8 cellular contexts compared by ENCODE assay signal in the genomic region with DNA sequence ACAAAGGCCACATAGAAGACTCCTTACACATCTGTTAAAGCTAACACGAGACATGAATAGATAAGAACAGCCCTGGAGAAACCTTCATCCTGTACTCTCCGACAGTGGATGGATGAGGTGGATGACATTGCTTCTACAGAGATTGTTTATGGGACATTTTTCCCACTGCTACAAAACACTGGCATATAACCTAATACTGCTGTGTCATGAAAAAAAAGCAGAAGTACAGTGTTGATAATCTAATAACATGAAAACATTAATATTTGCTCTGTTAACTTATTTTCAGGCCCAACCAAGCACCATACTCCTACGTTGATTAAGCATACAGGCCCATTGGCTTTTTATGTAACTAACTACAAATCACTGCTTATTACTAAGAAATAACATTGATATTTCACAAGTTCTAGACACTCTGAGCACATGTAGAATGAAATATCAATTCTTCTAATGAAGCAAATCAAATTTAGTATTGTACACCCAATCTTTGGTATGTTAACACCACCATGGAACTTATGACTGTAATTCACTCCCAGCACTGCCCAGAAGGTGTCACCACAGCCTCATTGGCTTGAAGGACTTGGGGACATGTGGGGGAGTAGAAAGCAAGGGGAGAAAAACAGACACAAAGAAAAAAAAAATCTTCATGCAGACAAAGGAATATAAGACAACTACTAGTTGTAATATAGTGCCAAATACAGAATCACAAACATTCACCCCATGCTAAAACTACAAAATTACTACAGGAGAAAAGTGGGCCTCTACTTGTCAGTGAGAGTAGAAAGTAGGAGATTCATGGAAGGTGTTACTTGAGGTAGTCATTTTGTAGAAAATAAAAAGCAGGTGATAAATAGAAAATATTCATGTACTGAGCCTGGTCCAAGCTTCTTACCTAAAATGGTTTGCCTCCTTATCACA.
DNase-seq lines count a peak whose midpoint lies in the region; ATAC-seq and TF ChIP-seq lines count a peak whose summit lies in the region.

No MANE protein-coding gene starts in this region.

- H3K9me3 Mint-ChIP-seq in activated CD8-positive, alpha-beta memory T cell treated with anti-CD3 and anti-CD28 coated beads, Interleukin-2, amount 10 ng/mL, durations not matched to agents 7 days and 5 days (ENCODE audit: low read depth) = no peaks in the 10 kb centered on the region

- ATAC-seq in GM18511 (IDR thresholded peaks at IDR 0.05; ENCODE audit: unreplicated experiment) (peak; percentile 63), HG03196 (IDR thresholded peaks at IDR 0.05; ENCODE audit: unreplicated experiment) (peak; percentile 77), HG02763 (IDR thresholded peaks at IDR 0.05; ENCODE audit: unreplicated experiment) (no peak)
- ATAC-seq in activated CD8-positive, alpha-beta memory T cell treated with anti-CD3 and anti-CD28 coated beads, Interleukin-2, amount 10 ng/mL, durations not matched to agents 7 days and 5 days = no peak

- H3K36me3 Mint-ChIP-seq in activated CD8-positive, alpha-beta memory T cell treated with anti-CD3 and anti-CD28 coated beads, Interleukin-2, amount 10 ng/mL, durations not matched to agents 7 days and 5 days = no peaks in the 10 kb centered on the region

- H3K27ac Mint-ChIP-seq in activated CD8-positive, alpha-beta memory T cell treated with anti-CD3 and anti-CD28 coated beads, Interleukin-2, amount 10 ng/mL, durations not matched to agents 7 days and 5 days = no peak overlapping the region

- CTCF ChIA-PET in activated CD8-positive, alpha-beta memory T cell treated with anti-CD3 and anti-CD28 coated beads, Interleukin-2, amount 10 ng/mL, durations not matched to agents 7 days and 5 days (lab: Charles Lee) = interaction anchor here (0.6 to 1.6 kb wide), 7 partner anchors 53 to 377 kb away, joined by 3 to 6 read pairs (median 4); no protein-coding TSS in a partner anchor

- no peaks in the 10 kb centered on the region for H3K27me3 Mint-ChIP-seq in activated CD8-positive, alpha-beta memory T cell treated with anti-CD3 and anti-CD28 coated beads, Interleukin-2, amount 10 ng/mL, durations not matched to agents 7 days and 5 days

- H3K4me1 Mint-ChIP-seq in activated CD8-positive, alpha-beta memory T cell treated with anti-CD3 and anti-CD28 coated beads, Interleukin-2, amount 10 ng/mL, durations not matched to agents 7 days and 5 days = no peaks in the 10 kb centered on the region

- peak; percentile 55 for DNase-seq in AML-193 (lab: John Stamatoyannopoulos, UW)
- DNase-seq in NCI-H446 (lab: John Stamatoyannopoulos, UW) = peak; percentile 37 to 67
- DNase-seq in activated CD8-positive, alpha-beta memory T cell treated with anti-CD3 and anti-CD28 coated beads, Interleukin-2, amount 10 ng/mL, durations not matched to agents 7 days and 5 days = peak; percentile 58
- peak; percentile 81 for DNase-seq in fibroblast of villous mesenchyme (ENCODE audit: low read depth)
- DNase-seq in non-pigmented ciliary epithelial cell (ENCODE audit: low read depth) = peak; percentile 43

- no peak overlapping the region for H3K4me3 ChIP-seq in fibroblast of villous mesenchyme (ENCODE audit: low read depth, low read length)

- TF ChIP-seq CTCF in fibroblast of villous mesenchyme (IDR thresholded peaks at IDR 0.05; ENCODE audit: insufficient read depth, low read depth, low read length) = peak; percentile 97

- H3K4me3 Mint-ChIP-seq in activated CD8-positive, alpha-beta memory T cell treated with anti-CD3 and anti-CD28 coated beads, Interleukin-2, amount 10 ng/mL, durations not matched to agents 7 days and 5 days = no peak overlapping the region

Comparison
In these comparisons a context has a peak if more than half of its experiments do, and no peak if none do; other contexts are left out.
1. ATAC-seq: peak in GM18511 (single experiment) and HG03196 (single experiment); none in activated CD8-positive, alpha-beta memory T cell treated with anti-CD3 and anti-CD28 coated beads, Interleukin-2, amount 10 ng/mL, durations not matched to agents 7 days and 5 days (single experiment) and HG02763 (single experiment).
2. Peak in every context shown above with its lines, with median percentiles within 50 percentile points of each other: DNase-seq.